ENCODE assay signal across 29 cellular contexts in the genomic region with DNA sequence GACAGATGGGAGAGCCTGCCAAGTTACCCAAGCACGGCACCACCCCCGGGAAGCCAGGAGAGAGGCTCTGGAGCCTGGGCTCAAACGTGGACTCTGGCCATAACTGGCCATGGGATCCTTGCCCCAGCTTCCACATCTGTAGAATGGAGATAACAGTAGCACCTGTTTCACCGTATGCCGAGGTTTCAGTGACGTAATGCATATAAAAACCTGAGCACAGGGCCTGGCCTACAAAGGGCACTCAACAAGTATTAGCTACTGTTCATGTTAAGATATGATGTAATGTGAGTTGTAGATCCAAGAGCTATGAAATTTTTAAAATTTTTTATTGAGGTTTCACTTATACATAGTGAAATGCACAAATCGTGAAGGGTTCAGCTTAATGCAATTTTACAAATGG.
"Had no signal": no experiment of that assay in that cellular context is flagged by ENCODE, and none has a peak within 500 bp of the region (broad histone marks: within the 10 kb centered on the region; RNA-seq: fewer than 3 reads in every experiment).

No MANE protein-coding gene starts in this region.

- H3K27ac ChIP-seq: pancreas, prostate gland, right atrium auricular region, skin epidermis, spleen, stomach, thoracic aorta, thyroid gland, tibial nerve, upper lobe of left lung, vagina had no signal

- FAIRE-seq: pancreas, urothelium cell line had no signal

- H3K36me3 ChIP-seq: pancreas, prostate gland, right atrium auricular region, spleen, stomach, thoracic aorta, thyroid gland, tibial nerve, upper lobe of left lung, vagina had no signal

- H3K27me3 ChIP-seq: right atrium auricular region, thyroid gland, upper lobe of left lung, vagina had no signal

- H3K4me3 Mint-ChIP-seq: naive B cell; naive thymus-derived CD8-positive, alpha-beta T cell; natural killer cell treated with Interleukin-12 subunit alpha and Interleukin-12 subunit beta and Interleukin-15 and Interleukin-18, amount 100 ng/mL, for 72 hours; nephron progenitor cell; neural crest cell; stimulated activated effector memory CD8-positive, alpha-beta T cell treated with anti-CD3 and anti-CD28 coated beads, Interleukin-12 subunit alpha, Interleukin-12 subunit beta, amount 100 ng/mL, for 72 hours; stimulated activated naive B cell treated with anti-CD40 and anti-IgM and Interleukin-4, amounts not matched to agents 10 μg/mL and 1 μg/mL and 100 μg/mL, for 72 hours; stimulated activated naive CD8-positive, alpha-beta T cell treated with anti-CD3 and anti-CD28 coated beads, Interleukin-15, Interleukin-2, amounts not matched to agents 100 ng/mL and 50 ng/mL, for 24 hours had no signal

- ATAC-seq: naive thymus-derived CD8-positive, alpha-beta T cell; natural killer cell treated with Interleukin-12 subunit alpha and Interleukin-12 subunit beta and Interleukin-15 and Interleukin-18, amount 100 ng/mL, for 72 hours; pancreas; sciatic nerve; stimulated activated effector memory CD8-positive, alpha-beta T cell treated with anti-CD3 and anti-CD28 coated beads, Interleukin-12 subunit alpha, Interleukin-12 subunit beta, amount 100 ng/mL, for 72 hours; stimulated activated naive B cell treated with anti-CD40 and anti-IgM and Interleukin-4, amounts not matched to agents 10 μg/mL and 1 μg/mL and 100 μg/mL, for 72 hours had no signal

- H3K4me1 ChIP-seq: pancreas, prostate gland, right atrium auricular region, spleen, stomach, thyroid gland, tibial nerve, upper lobe of left lung, vagina had no signal

- H3K9me3 Mint-ChIP-seq: natural killer cell treated with Interleukin-12 subunit alpha and Interleukin-12 subunit beta and Interleukin-15 and Interleukin-18, amount 100 ng/mL, for 72 hours; neural crest cell; stimulated activated effector memory CD8-positive, alpha-beta T cell treated with anti-CD3 and anti-CD28 coated beads, Interleukin-12 subunit alpha, Interleukin-12 subunit beta, amount 100 ng/mL, for 72 hours; stimulated activated naive CD8-positive, alpha-beta T cell treated with anti-CD3 and anti-CD28 coated beads, Interleukin-15, Interleukin-2, amounts not matched to agents 100 ng/mL and 50 ng/mL, for 24 hours had no signal

- DNase-seq: naive B cell; naive thymus-derived CD8-positive, alpha-beta T cell; nephron progenitor cell; occipital lobe; pancreas; spleen; stimulated activated CD4-positive, alpha-beta T cell treated with anti-CD3 and anti-CD28 coated beads, Interleukin-12 subunit alpha, Interleukin-12 subunit beta, amount 100 ng/mL, for 4 hours; stimulated activated CD4-positive, alpha-beta T cell treated with anti-CD3 and anti-CD28 coated beads, Interleukin-2, amount 100 ng/mL, for 24 hours; stimulated activated CD4-positive, alpha-beta T cell treated with anti-CD3 and anti-CD28 coated beads, Interleukin-2, amount 100 ng/mL, for 48 hours; stimulated activated CD4-positive, alpha-beta T cell treated with anti-CD3 and anti-CD28 coated beads, Interleukin-4, amount 100 ng/mL, for 24 hours; stimulated activated naive B cell treated with anti-CD40 and anti-IgM and Interleukin-4, amounts not matched to agents 10 μg/mL and 1 μg/mL and 100 μg/mL, for 72 hours; stimulated activated naive CD4-positive, alpha-beta T cell treated with Interleukin-2 at 50 U/mL for 16 hours; stomach; thyroid gland; trophoblast cell; upper lobe of left lung had no signal

- H3K36me3 Mint-ChIP-seq: naive B cell; naive thymus-derived CD8-positive, alpha-beta T cell; natural killer cell treated with Interleukin-12 subunit alpha and Interleukin-12 subunit beta and Interleukin-15 and Interleukin-18, amount 100 ng/mL, for 72 hours; stimulated activated effector memory CD8-positive, alpha-beta T cell treated with anti-CD3 and anti-CD28 coated beads, Interleukin-12 subunit alpha, Interleukin-12 subunit beta, amount 100 ng/mL, for 72 hours; stimulated activated naive B cell treated with anti-CD40 and anti-IgM and Interleukin-4, amounts not matched to agents 10 μg/mL and 1 μg/mL and 100 μg/mL, for 72 hours had no signal

- H3K4me2 ChIP-seq: smooth muscle cell had no signal

- H3K27ac Mint-ChIP-seq: naive B cell; naive thymus-derived CD8-positive, alpha-beta T cell; natural killer cell treated with Interleukin-12 subunit alpha and Interleukin-12 subunit beta and Interleukin-15 and Interleukin-18, amount 100 ng/mL, for 72 hours; nephron progenitor cell; stimulated activated effector memory CD8-positive, alpha-beta T cell treated with anti-CD3 and anti-CD28 coated beads, Interleukin-12 subunit alpha, Interleukin-12 subunit beta, amount 100 ng/mL, for 72 hours; stimulated activated naive B cell treated with anti-CD40 and anti-IgM and Interleukin-4, amounts not matched to agents 10 μg/mL and 1 μg/mL and 100 μg/mL, for 72 hours; stimulated activated naive CD8-positive, alpha-beta T cell treated with anti-CD3 and anti-CD28 coated beads, Interleukin-15, Interleukin-2, amounts not matched to agents 100 ng/mL and 50 ng/mL, for 24 hours had no signal

- H3K4me1 Mint-ChIP-seq: naive B cell; naive thymus-derived CD8-positive, alpha-beta T cell; neural crest cell; stimulated activated naive B cell treated with anti-CD40 and anti-IgM and Interleukin-4, amounts not matched to agents 10 μg/mL and 1 μg/mL and 100 μg/mL, for 72 hours had no signal

- H3K9me3 ChIP-seq: pancreas, prostate gland, right atrium auricular region, thoracic aorta, thyroid gland, upper lobe of left lung, vagina had no signal

- H3K4me3 ChIP-seq: pancreas, prostate gland, right atrium auricular region, skin epidermis, smooth muscle cell, spleen, stomach, thoracic aorta, thyroid gland, tibial nerve, upper lobe of left lung, vagina had no signal
